In the genomic region with DNA sequence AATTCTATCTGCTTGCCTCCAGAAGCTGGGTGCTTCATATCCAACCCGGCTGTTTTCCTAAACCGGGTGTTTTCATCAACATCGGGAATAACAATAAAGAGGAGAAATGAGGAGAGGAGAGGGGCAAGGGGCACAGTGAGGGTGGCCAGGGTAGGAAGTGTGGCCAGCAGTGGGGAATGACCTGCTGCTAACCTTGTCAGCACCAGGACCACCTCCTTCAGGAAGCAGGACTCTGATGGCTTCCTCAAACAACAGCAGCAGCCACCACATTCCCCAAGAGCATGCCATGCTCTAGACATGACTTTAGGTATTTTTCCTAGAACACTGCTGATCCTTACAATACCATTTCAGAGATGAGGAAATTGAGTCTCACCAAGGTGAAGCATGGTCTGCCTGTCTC, we compare ENCODE assay signal across 23 cellular contexts. TPM values are rescaled to one million over a fixed set of nuclear protein-coding genes. Genes with fewer than 3 reads are reported as not detected.
DNase-seq lines count a peak whose midpoint lies in the region; ATAC-seq and TF ChIP-seq lines count a peak whose summit lies in the region.
"Had no signal": no experiment of that assay in that cellular context is flagged by ENCODE, and none has a peak within 500 bp of the region (broad histone marks: within the 10 kb centered on the region; RNA-seq: fewer than 3 reads in every experiment).

No MANE protein-coding gene starts in this region.

- no peaks in the 10 kb centered on the region for H3K9me3 Mint-ChIP-seq in activated naive CD8-positive, alpha-beta T cell treated with anti-CD3 and anti-CD28 coated beads, Interleukin-2, amount 10 ng/mL, durations not matched to agents 7 days and 5 days
- H3K9me3 Mint-ChIP-seq in activated naive CD8-positive, alpha-beta T cell treated with anti-CD3 and anti-CD28 coated beads, Interleukin-2, amount 50 U/mL, for 24 hours: no peaks in the 10 kb centered on the region
- H3K9me3 Mint-ChIP-seq in WTC11: peaks cover 12% of the 10 kb centered on the region
- no peaks in the 10 kb centered on the region for H3K9me3 Mint-ChIP-seq in stimulated activated memory B cell treated with anti-CD40 and anti-IgM and Interleukin-4, amounts not matched to agents 10 μg/mL and 1 μg/mL and 100 μg/mL, for 72 hours
- no peaks in the 10 kb centered on the region for H3K9me3 Mint-ChIP-seq in stimulated activated effector memory CD8-positive, alpha-beta T cell treated with anti-CD3 and anti-CD28 coated beads, Interleukin-12 subunit alpha, Interleukin-12 subunit beta, amount 100 ng/mL, for 72 hours

- CTCF ChIA-PET in WTC11 (lab: Charles Lee): interaction anchor here (4.8 kb wide), 1 partner anchor 13 kb away, joined by 25 read pairs; no protein-coding TSS in a partner anchor

- peak overlapping the region; percentile 12 for H3K27ac Mint-ChIP-seq in activated naive CD8-positive, alpha-beta T cell treated with anti-CD3 and anti-CD28 coated beads, Interleukin-2, amount 10 ng/mL, durations not matched to agents 7 days and 5 days
- no peak overlapping the region for H3K27ac Mint-ChIP-seq in activated naive CD8-positive, alpha-beta T cell treated with anti-CD3 and anti-CD28 coated beads, Interleukin-2, amount 50 U/mL, for 24 hours
- H3K27ac Mint-ChIP-seq in WTC11: peak overlapping the region; percentile 38; the same call in 1 of the 2 replicates
- no peak overlapping the region for H3K27ac Mint-ChIP-seq in stimulated activated memory B cell treated with anti-CD40 and anti-IgM and Interleukin-4, amounts not matched to agents 10 μg/mL and 1 μg/mL and 100 μg/mL, for 72 hours
- H3K27ac Mint-ChIP-seq in stimulated activated effector memory CD8-positive, alpha-beta T cell treated with anti-CD3 and anti-CD28 coated beads, Interleukin-12 subunit alpha, Interleukin-12 subunit beta, amount 100 ng/mL, for 72 hours: no peak overlapping the region

- peaks cover 19% of the 10 kb centered on the region for H3K36me3 Mint-ChIP-seq in activated naive CD8-positive, alpha-beta T cell treated with anti-CD3 and anti-CD28 coated beads, Interleukin-2, amount 10 ng/mL, durations not matched to agents 7 days and 5 days
- peaks cover 7% of the 10 kb centered on the region for H3K36me3 Mint-ChIP-seq in activated naive CD8-positive, alpha-beta T cell treated with anti-CD3 and anti-CD28 coated beads, Interleukin-2, amount 50 U/mL, for 24 hours (ENCODE audit: low read depth)
- H3K36me3 Mint-ChIP-seq in WTC11: peaks cover 20% of the 10 kb centered on the region
- H3K36me3 Mint-ChIP-seq in stimulated activated memory B cell treated with anti-CD40 and anti-IgM and Interleukin-4, amounts not matched to agents 10 μg/mL and 1 μg/mL and 100 μg/mL, for 72 hours: peaks cover 6% of the 10 kb centered on the region
- H3K36me3 Mint-ChIP-seq in stimulated activated effector memory CD8-positive, alpha-beta T cell treated with anti-CD3 and anti-CD28 coated beads, Interleukin-12 subunit alpha, Interleukin-12 subunit beta, amount 100 ng/mL, for 72 hours: no peaks in the 10 kb centered on the region

- POLR2A ChIA-PET in activated naive CD8-positive, alpha-beta T cell treated with anti-CD3 and anti-CD28 coated beads, Interleukin-2, amount 10 ng/mL, durations not matched to agents 7 days and 5 days (lab: Charles Lee): no interaction called here
- POLR2A ChIA-PET in WTC11 (lab: Charles Lee): no interaction called here

- TF ChIP-seq CTCF in WTC11 (IDR thresholded peaks at IDR 0.05): no peak

- DNase-seq in activated naive CD8-positive, alpha-beta T cell treated with anti-CD3 and anti-CD28 coated beads, Interleukin-2, amount 10 ng/mL, durations not matched to agents 7 days and 5 days: no peak
- DNase-seq in activated naive CD8-positive, alpha-beta T cell treated with anti-CD3 and anti-CD28 coated beads, Interleukin-2, amount 50 U/mL, for 24 hours: no peak
- no peak for DNase-seq in WTC11 (ENCODE audit: low spot score)
- peak; percentile 68 to 81 for DNase-seq in lung microvascular endothelial cell (ENCODE audit: low read depth in 2 of 2)
- no peak for DNase-seq in stimulated activated effector memory CD8-positive, alpha-beta T cell treated with anti-CD3 and anti-CD28 coated beads, Interleukin-12 subunit alpha, Interleukin-12 subunit beta, amount 100 ng/mL, for 72 hours (ENCODE audit: low spot score in 2 of 2)
- DNase-seq: AML-193, COR-L47, DMS79, H7, Kasumi-1, NCI-H1417, NCI-H1694 treated with DMSO at 0.1 percent for 48 hours, NCI-H2081 treated with DMSO at 0.1 percent for 48 hours, NCI-H2171 treated with DMSO at 0.1 percent for 48 hours, NCI-H446, NCI-H526, OCI-M1, Right ventricle myocardium superior had no signal

- H3K4me3 Mint-ChIP-seq in activated naive CD8-positive, alpha-beta T cell treated with anti-CD3 and anti-CD28 coated beads, Interleukin-2, amount 10 ng/mL, durations not matched to agents 7 days and 5 days: no peak overlapping the region
- H3K4me3 Mint-ChIP-seq in activated naive CD8-positive, alpha-beta T cell treated with anti-CD3 and anti-CD28 coated beads, Interleukin-2, amount 50 U/mL, for 24 hours: no peak overlapping the region
- H3K4me3 Mint-ChIP-seq in WTC11: no peak overlapping the region
- H3K4me3 Mint-ChIP-seq in stimulated activated memory B cell treated with anti-CD40 and anti-IgM and Interleukin-4, amounts not matched to agents 10 μg/mL and 1 μg/mL and 100 μg/mL, for 72 hours: no peak overlapping the region
- no peak overlapping the region for H3K4me3 Mint-ChIP-seq in stimulated activated effector memory CD8-positive, alpha-beta T cell treated with anti-CD3 and anti-CD28 coated beads, Interleukin-12 subunit alpha, Interleukin-12 subunit beta, amount 100 ng/mL, for 72 hours

- no peak for ATAC-seq in activated naive CD8-positive, alpha-beta T cell treated with anti-CD3 and anti-CD28 coated beads, Interleukin-2, amount 10 ng/mL, durations not matched to agents 7 days and 5 days (ENCODE audit: low read depth)
- no peak for ATAC-seq in activated naive CD8-positive, alpha-beta T cell treated with anti-CD3 and anti-CD28 coated beads, Interleukin-2, amount 50 U/mL, for 24 hours
- ATAC-seq in WTC11 (no peak), GM19452 (IDR thresholded peaks at IDR 0.05; ENCODE audit: unreplicated experiment) (no peak)
- ATAC-seq in stimulated activated memory B cell treated with anti-CD40 and anti-IgM and Interleukin-4, amounts not matched to agents 10 μg/mL and 1 μg/mL and 100 μg/mL, for 72 hours: no peak
- ATAC-seq in stimulated activated effector memory CD8-positive, alpha-beta T cell treated with anti-CD3 and anti-CD28 coated beads, Interleukin-12 subunit alpha, Interleukin-12 subunit beta, amount 100 ng/mL, for 72 hours: no peak

- H3K27me3 Mint-ChIP-seq in activated naive CD8-positive, alpha-beta T cell treated with anti-CD3 and anti-CD28 coated beads, Interleukin-2, amount 10 ng/mL, durations not matched to agents 7 days and 5 days: no peaks in the 10 kb centered on the region
- no peaks in the 10 kb centered on the region for H3K27me3 Mint-ChIP-seq in activated naive CD8-positive, alpha-beta T cell treated with anti-CD3 and anti-CD28 coated beads, Interleukin-2, amount 50 U/mL, for 24 hours
- no peaks in the 10 kb centered on the region for H3K27me3 Mint-ChIP-seq in WTC11 (ENCODE audit: low read depth)
- peaks cover 33% of the 10 kb centered on the region for H3K27me3 Mint-ChIP-seq in stimulated activated memory B cell treated with anti-CD40 and anti-IgM and Interleukin-4, amounts not matched to agents 10 μg/mL and 1 μg/mL and 100 μg/mL, for 72 hours

- peaks cover 8% of the 10 kb centered on the region for H3K4me1 Mint-ChIP-seq in activated naive CD8-positive, alpha-beta T cell treated with anti-CD3 and anti-CD28 coated beads, Interleukin-2, amount 10 ng/mL, durations not matched to agents 7 days and 5 days
- peaks cover 10% of the 10 kb centered on the region for H3K4me1 Mint-ChIP-seq in activated naive CD8-positive, alpha-beta T cell treated with anti-CD3 and anti-CD28 coated beads, Interleukin-2, amount 50 U/mL, for 24 hours
- peaks cover 29% of the 10 kb centered on the region for H3K4me1 Mint-ChIP-seq in WTC11
- no peaks in the 10 kb centered on the region for H3K4me1 Mint-ChIP-seq in stimulated activated memory B cell treated with anti-CD40 and anti-IgM and Interleukin-4, amounts not matched to agents 10 μg/mL and 1 μg/mL and 100 μg/mL, for 72 hours
- H3K4me1 Mint-ChIP-seq in stimulated activated effector memory CD8-positive, alpha-beta T cell treated with anti-CD3 and anti-CD28 coated beads, Interleukin-12 subunit alpha, Interleukin-12 subunit beta, amount 100 ng/mL, for 72 hours: peaks cover 9% of the 10 kb centered on the region

TF ChIP-seq in WTC11, 78 proteins besides CTCF, POLR2A, EP300 and RAD21 (continues in another document):
- TF ChIP-seq ZBTB21 (CRISPR knock-in tag; IDR thresholded peaks at IDR 0.05; ENCODE audit: borderline replicate concordance): no peak
- TF ChIP-seq, protein P1, sequence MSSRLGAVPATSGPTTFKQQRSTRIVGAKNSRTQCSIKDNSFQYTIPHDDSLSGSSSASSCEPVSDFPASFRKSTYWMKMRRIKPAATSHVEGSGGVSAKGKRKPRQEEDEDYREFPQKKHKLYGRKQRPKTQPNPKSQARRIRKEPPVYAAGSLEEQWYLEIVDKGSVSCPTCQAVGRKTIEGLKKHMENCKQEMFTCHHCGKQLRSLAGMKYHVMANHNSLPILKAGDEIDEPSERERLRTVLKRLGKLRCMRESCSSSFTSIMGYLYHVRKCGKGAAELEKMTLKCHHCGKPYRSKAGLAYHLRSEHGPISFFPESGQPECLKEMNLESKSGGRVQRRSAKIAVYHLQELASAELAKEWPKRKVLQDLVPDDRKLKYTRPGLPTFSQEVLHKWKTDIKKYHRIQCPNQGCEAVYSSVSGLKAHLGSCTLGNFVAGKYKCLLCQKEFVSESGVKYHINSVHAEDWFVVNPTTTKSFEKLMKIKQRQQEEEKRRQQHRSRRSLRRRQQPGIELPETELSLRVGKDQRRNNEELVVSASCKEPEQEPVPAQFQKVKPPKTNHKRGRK (CRISPR knock-in tag; IDR thresholded peaks at IDR 0.05; ENCODE audit: borderline replicate concordance): no peak

RNA-seq across cellular contexts. Expression of a gene that starts 52.4 kb away (rescaled TPM):
- under 1 TPM; 0.14 to 0.28 TPM for total RNA-seq in activated naive CD8-positive, alpha-beta T cell treated with anti-CD3 and anti-CD28 coated beads, Interleukin-2, amount 10 ng/mL, durations not matched to agents 7 days and 5 days
- total RNA-seq in WTC11 (2021): 0.37 to 0.78 TPM (median 0.60 TPM) in 3 replicates
- total RNA-seq in lung microvascular endothelial cell: not detected in 2 replicates
- total RNA-seq: A172, H7, MCF 10A, RPMI7951 had no signal

RNA-seq across cellular contexts. Expression of a gene that starts 58.5 kb away (rescaled TPM):
- 10 to 100 TPM; 61.8 to 64.8 TPM for total RNA-seq in activated naive CD8-positive, alpha-beta T cell treated with anti-CD3 and anti-CD28 coated beads, Interleukin-2, amount 10 ng/mL, durations not matched to agents 7 days and 5 days
- total RNA-seq in WTC11 (2021) (81.0 to 90.1 TPM (median 82.9 TPM) in 3 replicates), lung microvascular endothelial cell (153 and 191 TPM in 2 replicates)

Comparison
In these comparisons a context has a peak if more than half of its experiments do, and no peak if none do; other contexts are left out.
1. H3K27ac Mint-ChIP-seq: peak in activated naive CD8-positive, alpha-beta T cell treated with anti-CD3 and anti-CD28 coated beads, Interleukin-2, amount 10 ng/mL, durations not matched to agents 7 days and 5 days (single experiment) and WTC11 (single experiment); none in activated naive CD8-positive, alpha-beta T cell treated with anti-CD3 and anti-CD28 coated beads, Interleukin-2, amount 50 U/mL, for 24 hours (single experiment), stimulated activated memory B cell treated with anti-CD40 and anti-IgM and Interleukin-4, amounts not matched to agents 10 μg/mL and 1 μg/mL and 100 μg/mL, for 72 hours (single experiment) and stimulated activated effector memory CD8-positive, alpha-beta T cell treated with anti-CD3 and anti-CD28 coated beads, Interleukin-12 subunit alpha, Interleukin-12 subunit beta, amount 100 ng/mL, for 72 hours (single experiment).
2. DNase-seq: peak in lung microvascular endothelial cell (2 of 2); none in activated naive CD8-positive, alpha-beta T cell treated with anti-CD3 and anti-CD28 coated beads, Interleukin-2, amount 10 ng/mL, durations not matched to agents 7 days and 5 days (single experiment), activated naive CD8-positive, alpha-beta T cell treated with anti-CD3 and anti-CD28 coated beads, Interleukin-2, amount 50 U/mL, for 24 hours (single experiment), WTC11 (single experiment) and stimulated activated effector memory CD8-positive, alpha-beta T cell treated with anti-CD3 and anti-CD28 coated beads, Interleukin-12 subunit alpha, Interleukin-12 subunit beta, amount 100 ng/mL, for 72 hours (0 of 2).